In genomic region chr4:66606215-66606614, GRCh38 we compare ENCODE assay signal across 20 cellular contexts.
DNase-seq lines count a peak whose midpoint lies in the region; ATAC-seq, FAIRE-seq and TF ChIP-seq lines count a peak whose summit lies in the region.
"Had no signal": no experiment of that assay in that cellular context is flagged by ENCODE, and none has a peak within 500 bp of the region (broad histone marks: within the 10 kb centered on the region; RNA-seq: fewer than 3 reads in every experiment).

No MANE protein-coding gene starts in this region.

- no peaks in the 10 kb centered on the region for H3K9me3 ChIP-seq in Panc1 (ENCODE audit: control insufficient read depth, insufficient read depth, low read depth, low read length)
- H3K9me3 ChIP-seq in small intestine (ENCODE audit: control insufficient read depth, low read depth), result no peaks in the 10 kb centered on the region
- H3K9me3 ChIP-seq: BE2C; BLaER1 treated with 17β-estradiol and CSF1 and Interleukin-3, amounts not matched to agents 10 nM and 100 nM had no signal

- H3K36me3 ChIP-seq in Panc1 (ENCODE audit: control insufficient read depth, insufficient read depth, low read length), result no peaks in the 10 kb centered on the region
- no peaks in the 10 kb centered on the region for H3K36me3 ChIP-seq in small intestine (ENCODE audit: control insufficient read depth in 2 of 2, insufficient read depth in 2 of 2, low read length in 2 of 2)
- H3K36me3 ChIP-seq: BE2C; BLaER1 treated with 17β-estradiol and CSF1 and Interleukin-3, amounts not matched to agents 10 nM and 100 nM had no signal

- FAIRE-seq in small intestine (lab: Jason Lieb, UNC), result peak; percentile 53
- FAIRE-seq in D721Med (lab: Jason Lieb, UNC), result no peak
- FAIRE-seq: GM12878, GM19239 had no signal

- CTCF ChIA-PET in Panc1 (lab: Charles Lee), result interaction anchor here (0.6 kb wide), 1 partner anchor 12 kb away, joined by 4 read pairs; no protein-coding TSS in a partner anchor

- intact Hi-C loops in Panc1 (cut with micrococcal nuclease; ENCODE audit: unreplicated experiment), result no loop called here

- H3K4me1 ChIP-seq in Panc1 (ENCODE audit: control insufficient read depth, insufficient read depth, low read length), result peaks cover 4% of the 10 kb centered on the region; the same call in 1 of the 2 replicates
- no peaks in the 10 kb centered on the region for H3K4me1 ChIP-seq in small intestine (ENCODE audit: control insufficient read depth in 2 of 2, insufficient read depth in 1 of 2, low read depth in 1 of 2, low read length in 1 of 2)
- H3K4me1 ChIP-seq: BE2C had no signal

- H3K27me3 ChIP-seq in Panc1 (ENCODE audit: control insufficient read depth, insufficient read depth, low read length) (no peaks in the 10 kb centered on the region), small intestine (ENCODE audit: control insufficient read depth in 2 of 2, insufficient read depth in 2 of 2, low read length in 2 of 2) (no peaks in the 10 kb centered on the region)
- H3K27me3 ChIP-seq: BE2C; BLaER1 treated with 17β-estradiol and CSF1 and Interleukin-3, amounts not matched to agents 10 nM and 100 nM had no signal

- H3K27ac ChIP-seq in Panc1 (ENCODE audit: low read length), result peak overlapping the region; percentile 17; the same call in 1 of the 2 replicates
- no peak overlapping the region for H3K27ac ChIP-seq in small intestine (ENCODE audit: low read depth in 1 of 2, low read length in 1 of 2)
- H3K27ac ChIP-seq: BLaER1 treated with 17β-estradiol and CSF1 and Interleukin-3, amounts not matched to agents 10 nM and 100 nM had no signal

- POLR2A ChIA-PET in Panc1 (lab: Charles Lee), result no interaction called here

- DNase-seq in EH (ENCODE audit: low read depth), result peak; percentile 32
- DNase-seq in Panc1 (ENCODE audit: low read depth, low spot score), result no peak
- no peak for DNase-seq in small intestine
- DNase-seq in D721Med (ENCODE audit: insufficient read length, low spot score), result no peak
- DNase-seq in NCI-H187 (lab: John Stamatoyannopoulos, UW), result no peak
- DNase-seq: ACHN; AML-193; BE2C; CD4-positive, alpha-beta T cell; CD8-positive, alpha-beta memory T cell; DND-41; EL; GDM1; H9 had no signal

- BruUV-seq in Panc1 (replicated peaks; lab: Mats Ljungman, UMichigan), result no TSS peak

- in situ Hi-C loops in Panc1 (cut with HindIII; ENCODE audit: low pct_unique_long_range_greater_than_20kb, low sequenced_read_pairs), result no loop called here

- no peak for ATAC-seq in Panc1
- ATAC-seq in GM19467 (IDR thresholded peaks at IDR 0.05; ENCODE audit: unreplicated experiment), result no peak
- ATAC-seq: GM12878, HCT116 had no signal

- TF ChIP-seq CTCF in Panc1 (IDR thresholded peaks at IDR 0.05) (no peak), D721Med (IDR thresholded peaks at IDR 0.05; ENCODE audit: insufficient read depth, missing control alignments) (no peak)

- H3K4me3 ChIP-seq in Panc1 (ENCODE audit: low read depth in 2 of 2, low read length in 2 of 2) (no peak overlapping the region), small intestine (ENCODE audit: low read depth in 1 of 2, low read length in 2 of 2) (no peak overlapping the region)
- H3K4me3 ChIP-seq: BLaER1 treated with 17β-estradiol and CSF1 and Interleukin-3, amounts not matched to agents 10 nM and 100 nM; GM12878; GM23338 had no signal
